Comparison of ENCODE assay signal across 22 cellular contexts in the genomic region with DNA sequence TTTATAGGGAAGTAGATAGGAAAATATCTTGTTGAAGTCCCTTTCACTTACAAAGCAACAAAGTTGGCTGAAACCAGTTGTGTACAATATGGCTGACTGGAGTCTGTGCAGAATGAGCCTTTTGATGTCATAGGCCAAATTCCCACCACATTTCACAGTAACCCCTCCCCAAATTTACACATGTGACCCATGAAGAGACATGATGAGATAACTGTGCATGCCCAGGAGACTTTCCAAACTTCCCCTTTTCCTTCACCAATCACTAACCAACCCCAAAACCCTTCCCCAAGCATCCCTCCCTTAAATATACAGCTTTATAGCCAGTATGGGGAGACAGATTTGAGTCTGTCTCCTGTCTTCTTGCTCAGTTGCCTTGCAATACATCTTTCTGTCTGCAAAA.
DNase-seq lines count a peak whose midpoint lies in the region; ATAC-seq, FAIRE-seq and TF ChIP-seq lines count a peak whose summit lies in the region.
"Had no signal": no experiment of that assay in that cellular context is flagged by ENCODE, and none has a peak within 500 bp of the region (broad histone marks: within the 10 kb centered on the region; RNA-seq: fewer than 3 reads in every experiment).

No MANE protein-coding gene starts in this region.

- H2BK15ac ChIP-seq in neuronal stem cell (ENCODE audit: low read length), result no peak overlapping the region

- H4K20me1 ChIP-seq in GM12878 (ENCODE audit: control insufficient read depth, insufficient read depth), result no peaks in the 10 kb centered on the region

- TF ChIP-seq CTCF in GM12878 (IDR thresholded peaks at IDR 0.05 in 2 of 3, conservative IDR thresholded peaks at IDR 0.05 in 1 of 3; ENCODE audit: control insufficient read depth in 2 of 3, extremely low read depth in 1 of 3, insufficient read depth in 1 of 3, low read depth in 3 of 3, low read length in 3 of 3), result no peak

- H3K4me1 ChIP-seq in GM12878 (ENCODE audit: control insufficient read depth, insufficient read depth, low read length), result no peaks in the 10 kb centered on the region
- peaks cover 3% of the 10 kb centered on the region in 2 donors for H3K4me1 ChIP-seq in neuronal stem cell (ENCODE audit: control insufficient read depth in 2 of 2, insufficient read depth in 1 of 2, low read depth in 1 of 2, low read length in 2 of 2)
- H3K4me1 ChIP-seq: SJSA1 had no signal

- no peak overlapping the region for H2AK5ac ChIP-seq in neuronal stem cell (ENCODE audit: low read depth, low read length)

- H3K9me3 ChIP-seq in GM12878 (replicated peaks; ENCODE audit: control insufficient read depth, insufficient read depth, low read length) (no peaks in the 10 kb centered on the region), neuronal stem cell (replicated peaks in 1 of 2; ENCODE audit: control insufficient read depth in 2 of 2, insufficient read depth in 1 of 2, low read depth in 1 of 2, low read length in 2 of 2) (no peaks in the 10 kb centered on the region)
- H3K9me3 ChIP-seq: SJSA1 had no signal

- no peak overlapping the region for H4K8ac ChIP-seq in neuronal stem cell (ENCODE audit: low read depth, low read length)

- no peak overlapping the region for H3K14ac ChIP-seq in neuronal stem cell (ENCODE audit: low read length)

- H3K4me3 Mint-ChIP-seq in activated CD8-positive, alpha-beta T cell treated with anti-CD3 and anti-CD28 coated beads, Interleukin-2, amount 10 ng/mL, durations not matched to agents 7 days and 5 days, result no peak overlapping the region
- H3K4me3 Mint-ChIP-seq: B cell, HFFc6 had no signal

- H3K79me2 ChIP-seq in GM12878 (ENCODE audit: control insufficient read depth, insufficient read depth, low read length), result no peaks in the 10 kb centered on the region

- no peak overlapping the region for H3K23ac ChIP-seq in neuronal stem cell (ENCODE audit: low read depth, low read length, poor library complexity)

- in situ Hi-C loops in GM12878 (cut with MboI), result no loop called here

- no peaks in the 10 kb centered on the region for H3K27me3 Mint-ChIP-seq in activated CD8-positive, alpha-beta T cell treated with anti-CD3 and anti-CD28 coated beads, Interleukin-2, amount 10 ng/mL, durations not matched to agents 7 days and 5 days (ENCODE audit: low read depth)

- TF ChIP-seq EP300 in GM12878 (IDR thresholded peaks at IDR 0.05; ENCODE audit: borderline replicate concordance in 1 of 2, control insufficient read depth in 1 of 2, low read depth in 2 of 2, low read length in 2 of 2), result no peak

- H3K4me3 ChIP-seq in GM12878 (no peak overlapping the region), neuronal stem cell (ENCODE audit: low read length in 2 of 2) (no peak overlapping the region)
- H3K4me3 ChIP-seq: PC-9, SJSA1 had no signal

- H2BK120ac ChIP-seq in neuronal stem cell (ENCODE audit: low read depth, low read length), result no peak overlapping the region

- H3K9me3 Mint-ChIP-seq in activated CD8-positive, alpha-beta T cell treated with anti-CD3 and anti-CD28 coated beads, Interleukin-2, amount 10 ng/mL, durations not matched to agents 7 days and 5 days (ENCODE audit: insufficient read depth), result no peaks in the 10 kb centered on the region
- H3K9me3 Mint-ChIP-seq: HFFc6 had no signal

- H3K27ac Mint-ChIP-seq in activated CD8-positive, alpha-beta T cell treated with anti-CD3 and anti-CD28 coated beads, Interleukin-2, amount 10 ng/mL, durations not matched to agents 7 days and 5 days, result no peak overlapping the region
- H3K27ac Mint-ChIP-seq: B cell, HFFc6 had no signal

- intact Hi-C loops in GM12878 (cut with micrococcal nuclease; ENCODE audit: unreplicated experiment), result no loop called here

- H3K27me3 ChIP-seq in GM12878 (replicated peaks in 1 of 2; ENCODE audit: control insufficient read depth in 2 of 2, insufficient read depth in 2 of 2, low read length in 1 of 2) (no peaks in the 10 kb centered on the region), neuronal stem cell (ENCODE audit: control insufficient read depth in 3 of 3, insufficient read depth in 3 of 3, low read depth in 1 of 3, low read length in 3 of 3) (no peaks in the 10 kb centered on the region)

- H3K9ac ChIP-seq in GM12878 (ENCODE audit: control insufficient read depth, insufficient read depth, low read length) (no peak overlapping the region), neuronal stem cell (ENCODE audit: low read depth, low read length, poor library complexity) (no peak overlapping the region)

- SMC1A ChIA-PET in GM12878 (lab: Charles Lee; ENCODE audit: uncharacterized antibody, unreplicated experiment), result no interaction called here

- TF ChIP-seq RAD21 in GM12878 (IDR thresholded peaks at IDR 0.05; ENCODE audit: insufficient read depth, low read depth, low read length), result no peak

- RAD21 ChIA-PET in GM12878 (lab: Charles Lee; ENCODE audit: unreplicated experiment), result no interaction called here

- H2BK5ac ChIP-seq in neuronal stem cell (ENCODE audit: low read length), result no peak overlapping the region

- H3K4me1 Mint-ChIP-seq in activated CD8-positive, alpha-beta T cell treated with anti-CD3 and anti-CD28 coated beads, Interleukin-2, amount 10 ng/mL, durations not matched to agents 7 days and 5 days (ENCODE audit: low read depth), result peaks cover 4% of the 10 kb centered on the region
- H3K4me1 Mint-ChIP-seq: B cell had no signal

- H3K18ac ChIP-seq in neuronal stem cell (ENCODE audit: low read length), result no peak overlapping the region

- BruUV-seq in GM12878 (replicated peaks; lab: Mats Ljungman, UMichigan), result no TSS peak

- H3K4me2 ChIP-seq in GM12878 (ENCODE audit: control insufficient read depth, insufficient read depth) (no peak overlapping the region), neuronal stem cell (ENCODE audit: insufficient read depth, low read length, poor library complexity, severe bottlenecking) (no peak overlapping the region)
- H3K4me2 ChIP-seq: PC-9 had no signal

- POLR2A ChIA-PET in GM12878 (lab: Charles Lee), result no interaction called here
- POLR2A ChIA-PET in activated CD8-positive, alpha-beta T cell treated with anti-CD3 and anti-CD28 coated beads, Interleukin-2, amount 10 ng/mL, durations not matched to agents 7 days and 5 days (lab: Charles Lee), result no interaction called here

- H3K36me3 ChIP-seq in GM12878 (ENCODE audit: control insufficient read depth in 2 of 2, insufficient read depth in 2 of 2, low read length in 1 of 2), result no peaks in the 10 kb centered on the region
- no peaks in the 10 kb centered on the region for H3K36me3 ChIP-seq in neuronal stem cell (replicated peaks in 1 of 2; ENCODE audit: control insufficient read depth in 2 of 2, insufficient read depth in 2 of 2, low read length in 2 of 2)
- H3K36me3 ChIP-seq: SJSA1 had no signal

- FAIRE-seq in GM12878 (lab: Jason Lieb, UNC), result peak; percentile 41

- ATAC-seq in GM12878 (no peak), left lobe of liver (no peak)
- no peak for ATAC-seq in activated CD8-positive, alpha-beta T cell treated with anti-CD3 and anti-CD28 coated beads, Interleukin-2, amount 10 ng/mL, durations not matched to agents 7 days and 5 days

- H3K27ac ChIP-seq in GM12878 (ENCODE audit: control insufficient read depth, insufficient read depth), result no peak overlapping the region
- H3K27ac ChIP-seq in neuronal stem cell (replicated peaks; ENCODE audit: low read length), result no peak overlapping the region
- H3K27ac ChIP-seq: PC-9, SJSA1 had no signal

- H3K36me3 Mint-ChIP-seq in activated CD8-positive, alpha-beta T cell treated with anti-CD3 and anti-CD28 coated beads, Interleukin-2, amount 10 ng/mL, durations not matched to agents 7 days and 5 days (ENCODE audit: low read depth), result no peaks in the 10 kb centered on the region

- H3K4ac ChIP-seq in neuronal stem cell (ENCODE audit: low read length), result no peak overlapping the region

- H4K91ac ChIP-seq in neuronal stem cell (ENCODE audit: low read depth, low read length, poor library complexity), result no peak overlapping the region

- no peak for TF ChIP-seq POLR2A in GM12878 (IDR thresholded peaks at IDR 0.05; ENCODE audit: low read depth, low read length)

- H2AFZ ChIP-seq in GM12878 (ENCODE audit: control insufficient read depth, low read depth, low read length) (no peak overlapping the region), neuronal stem cell (ENCODE audit: low read length) (peak overlapping the region; percentile 33)
- H2AFZ ChIP-seq: PC-9 had no signal

- no peak overlapping the region for H2BK12ac ChIP-seq in neuronal stem cell (ENCODE audit: low read length)

- H3K79me1 ChIP-seq in neuronal stem cell (ENCODE audit: low read depth, low read length), result no peaks in the 10 kb centered on the region

- CTCF ChIA-PET in GM12878 (lab: Yijun Ruan, JAX), result no interaction called here
- CTCF ChIA-PET in activated CD8-positive, alpha-beta T cell treated with anti-CD3 and anti-CD28 coated beads, Interleukin-2, amount 10 ng/mL, durations not matched to agents 7 days and 5 days (lab: Charles Lee), result no interaction called here

- DNase-seq in SKM-1 (lab: John Stamatoyannopoulos, UW; ENCODE audit: unreplicated experiment) (peak; percentile 3), SKM-1 treated with dmso at 0.1 percent for 144 hours (lab: John Stamatoyannopoulos, UW; ENCODE audit: unreplicated experiment) (no peak), NOMO-1 treated with DMSO at 0.1 percent for 48 hours (lab: John Stamatoyannopoulos, UW; ENCODE audit: unreplicated experiment) (peak; percentile 70), GM12878 (ENCODE audit: low read depth, low spot score) (no peak), neuronal stem cell (ENCODE audit: low spot score) (no peak), NCI-H1694 (lab: John Stamatoyannopoulos, UW) (no peak), left lobe of liver (ENCODE audit: low spot score) (no peak)
- no peak for DNase-seq in activated CD8-positive, alpha-beta T cell treated with anti-CD3 and anti-CD28 coated beads, Interleukin-2, amount 10 ng/mL, durations not matched to agents 7 days and 5 days
- DNase-seq: 8988T; COR-L47; DMS 273 treated with DMSO at 0.1 percent for 48 hours; DND-41; H7; HFFc6; KG1; NCI-H1092 treated with DMSO at 0.1 percent for 48 hours; NCI-H146; NCI-H2081 treated with DMSO at 0.1 percent for 48 hours; NK-92 treated with Interleukin-12 subunit alpha and Interleukin-12 subunit beta, amount 100 ng/mL, for 24 hours; PC-9 had no signal

TF ChIP-seq in GM12878, 131 proteins besides CTCF, POLR2A, EP300 and RAD21 (continues in another document):
- no peak for TF ChIP-seq NR2F1 (conservative IDR thresholded peaks at IDR 0.05)
- no peak for TF ChIP-seq KLF5 (IDR thresholded peaks at IDR 0.05; ENCODE audit: partially characterized antibody)
- no peak for TF ChIP-seq CBX3 (IDR thresholded peaks at IDR 0.05; ENCODE audit: borderline replicate concordance, low read depth)

Comparison
In these comparisons a context has a peak if more than half of its experiments do, and no peak if none do; other contexts are left out.
1. DNase-seq: peak in SKM-1 (single experiment) and NOMO-1 treated with DMSO at 0.1 percent for 48 hours (single experiment); none in SKM-1 treated with dmso at 0.1 percent for 144 hours (single experiment), GM12878 (single experiment), neuronal stem cell (single experiment), NCI-H1694 (single experiment), left lobe of liver (single experiment) and activated CD8-positive, alpha-beta T cell treated with anti-CD3 and anti-CD28 coated beads, Interleukin-2, amount 10 ng/mL, durations not matched to agents 7 days and 5 days (single experiment).